8 cellular contexts compared by ENCODE assay signal in genomic region chr14:64510127-64510808, GRCh38. TPM values are rescaled to one million over a fixed set of nuclear protein-coding genes. Genes with fewer than 3 reads are reported as not detected.
A peak's percentile ranks its signal among the peaks of the same experiment; 100 is the strongest.
DNase-seq lines count a peak whose midpoint lies in the region; ATAC-seq and TF ChIP-seq lines count a peak whose summit lies in the region.

No MANE protein-coding gene starts in this region.

- no peak for TF ChIP-seq CTCF in stomach (IDR thresholded peaks at IDR 0.05)

- H3K4me1 Mint-ChIP-seq in activated CD8-positive, alpha-beta memory T cell treated with anti-CD3 and anti-CD28 coated beads, Interleukin-2, amount 10 ng/mL, durations not matched to agents 7 days and 5 days: peaks cover 65% of the 10 kb centered on the region

- CTCF ChIA-PET in activated CD8-positive, alpha-beta memory T cell treated with anti-CD3 and anti-CD28 coated beads, Interleukin-2, amount 10 ng/mL, durations not matched to agents 7 days and 5 days (lab: Charles Lee): interaction anchor here (0.5 to 5.5 kb wide), 29 partner anchors 8 to 209 kb away, joined by 3 to 70 read pairs (median 4); partner anchors contain the start of gene AKAP5

- no peaks in the 10 kb centered on the region for H3K9me3 ChIP-seq in stomach

- ATAC-seq in activated CD8-positive, alpha-beta memory T cell treated with anti-CD3 and anti-CD28 coated beads, Interleukin-2, amount 10 ng/mL, durations not matched to agents 7 days and 5 days: peak; percentile 9
- ATAC-seq in SK-N-SH treated with all-trans-retinoic acid at 6 μM for 48 hours (peak; percentile 19), HG03135 (IDR thresholded peaks at IDR 0.05; ENCODE audit: unreplicated experiment) (no peak)

- peak overlapping the region; percentile 98 for H3K27ac Mint-ChIP-seq in activated CD8-positive, alpha-beta memory T cell treated with anti-CD3 and anti-CD28 coated beads, Interleukin-2, amount 10 ng/mL, durations not matched to agents 7 days and 5 days

- DNase-seq in activated CD8-positive, alpha-beta memory T cell treated with anti-CD3 and anti-CD28 coated beads, Interleukin-2, amount 10 ng/mL, durations not matched to agents 7 days and 5 days: no peak
- no peak for DNase-seq in activated CD8-positive, alpha-beta memory T cell treated with anti-CD3 and anti-CD28 coated beads, Interleukin-2, amount 50 U/mL, for 4 hours
- no peak for DNase-seq in epithelial cell of prostate (ENCODE audit: low read depth, low spot score)
- DNase-seq in stomach: no peak
- DNase-seq in NOMO-1 treated with DMSO at 0.1 percent for 48 hours (lab: John Stamatoyannopoulos, UW; ENCODE audit: unreplicated experiment): no peak
- DNase-seq in NCI-H1048 (lab: John Stamatoyannopoulos, UW): no peak

- H3K4me3 ChIP-seq in stomach: no peak overlapping the region

- peaks cover 43 to 98% (median 71%) of the 10 kb centered on the region in 4 donors for H3K4me1 ChIP-seq in stomach

- WGBS in stomach, 5 donors: 56 to 65% (median 59%) methylated on average over 2 of the region's 2 CpGs

- H3K27me3 ChIP-seq in stomach: no peaks in the 10 kb centered on the region

- no peak for TF ChIP-seq POLR2A in stomach (IDR thresholded peaks at IDR 0.05)

- H3K27ac ChIP-seq in epithelial cell of prostate: peak overlapping the region; percentile 37
- peak overlapping the region in 4 of 5 donors; percentile 23 to 63 (median 35) for H3K27ac ChIP-seq in stomach

- TF ChIP-seq EP300 in stomach (IDR thresholded peaks at IDR 0.05): no peak

- peak overlapping the region; percentile 91 for H3K4me3 Mint-ChIP-seq in activated CD8-positive, alpha-beta memory T cell treated with anti-CD3 and anti-CD28 coated beads, Interleukin-2, amount 10 ng/mL, durations not matched to agents 7 days and 5 days

- intact Hi-C loops in stomach (cut with DNase I; ENCODE audit: low total_unique reads): no loop called here

- H3K36me3 Mint-ChIP-seq in activated CD8-positive, alpha-beta memory T cell treated with anti-CD3 and anti-CD28 coated beads, Interleukin-2, amount 10 ng/mL, durations not matched to agents 7 days and 5 days: peaks cover 41% of the 10 kb centered on the region

- H3K9me3 Mint-ChIP-seq in activated CD8-positive, alpha-beta memory T cell treated with anti-CD3 and anti-CD28 coated beads, Interleukin-2, amount 10 ng/mL, durations not matched to agents 7 days and 5 days (ENCODE audit: low read depth): no peaks in the 10 kb centered on the region

- no peaks in the 10 kb centered on the region for H3K27me3 Mint-ChIP-seq in activated CD8-positive, alpha-beta memory T cell treated with anti-CD3 and anti-CD28 coated beads, Interleukin-2, amount 10 ng/mL, durations not matched to agents 7 days and 5 days

- H3K36me3 ChIP-seq in stomach: no peaks in the 10 kb centered on the region

TF ChIP-seq in SK-N-SH treated with all-trans-retinoic acid at 6 μM for 48 hours, 23 proteins besides CTCF, POLR2A, EP300 and RAD21:
- no peak for TF ChIP-seq OSR1 (CRISPR knock-in tag; IDR thresholded peaks at IDR 0.05)
- no peak for TF ChIP-seq TCF4 (CRISPR knock-in tag; IDR thresholded peaks at IDR 0.05; ENCODE audit: borderline replicate concordance)
- no peak for TF ChIP-seq CSRNP3 (CRISPR knock-in tag; IDR thresholded peaks at IDR 0.05)
- no peak for TF ChIP-seq RARB (CRISPR knock-in tag; IDR thresholded peaks at IDR 0.05)
- TF ChIP-seq GLIS3 (CRISPR knock-in tag; IDR thresholded peaks at IDR 0.05): no peak
- TF ChIP-seq TSHZ2 (CRISPR knock-in tag; IDR thresholded peaks at IDR 0.05): no peak
- TF ChIP-seq ZNF8 (CRISPR knock-in tag; IDR thresholded peaks at IDR 0.05): no peak
- no peak for TF ChIP-seq ZNF565 (CRISPR knock-in tag; conservative IDR thresholded peaks at IDR 0.05; ENCODE audit: low read depth)
- TF ChIP-seq ZFP3 (CRISPR knock-in tag; IDR thresholded peaks at IDR 0.05): no peak

RNA-seq across cellular contexts. Expression of gene ZBTB1, which starts 5.7 kb away (rescaled TPM):
- 10 to 100 TPM; 73.3 to 84.2 TPM for total RNA-seq in activated CD8-positive, alpha-beta memory T cell treated with anti-CD3 and anti-CD28 coated beads, Interleukin-2, amount 10 ng/mL, durations not matched to agents 7 days and 5 days
- total RNA-seq in stomach: 100 to 1,000 TPM in 1 of 5 donors, 10 to 100 TPM in 4; 32.6 to 137 (median 44.9) TPM
- polyA plus RNA-seq in stomach: 10 to 100 TPM in 2 of 3 donors, 1 to 10 TPM in 1; 9.8 to 14.5 (median 11.5) TPM

RNA-seq across cellular contexts. Expression of gene ZBTB25, which starts 6.6 kb away (rescaled TPM):
- 10 to 100 TPM; 31.4 to 42.8 TPM for total RNA-seq in activated CD8-positive, alpha-beta memory T cell treated with anti-CD3 and anti-CD28 coated beads, Interleukin-2, amount 10 ng/mL, durations not matched to agents 7 days and 5 days
- 10 to 100 TPM in 1 of 5 donors, 1 to 10 TPM in 4; 2.3 to 10.1 (median 5.4) TPM for total RNA-seq in stomach
- 1 to 10 TPM; 2.4 to 2.9 (median 2.6) TPM for polyA plus RNA-seq in stomach

RNA-seq across cellular contexts. Expression of gene HSPA2, which starts 30.3 kb away (rescaled TPM):
- 1 to 10 TPM; 7.2 to 7.3 TPM for total RNA-seq in activated CD8-positive, alpha-beta memory T cell treated with anti-CD3 and anti-CD28 coated beads, Interleukin-2, amount 10 ng/mL, durations not matched to agents 7 days and 5 days
- 10 to 100 TPM in 4 of 5 donors, under 1 TPM in 1; under 0.01 to 29.3 (median 16.9) TPM for total RNA-seq in stomach
- 10 to 100 TPM in 1 of 3 donors, 1 to 10 TPM in 2; 3.5 to 27.5 (median 5.6) TPM for polyA plus RNA-seq in stomach

RNA-seq across cellular contexts. Expression of gene PPP1R36, which starts 39.5 kb away (rescaled TPM):
- total RNA-seq in activated CD8-positive, alpha-beta memory T cell treated with anti-CD3 and anti-CD28 coated beads, Interleukin-2, amount 10 ng/mL, durations not matched to agents 7 days and 5 days: not detected
- 1 to 10 TPM in 2 of 5 donors, not detected in 3; 4.1 to 6.2 TPM for total RNA-seq in stomach
- polyA plus RNA-seq in stomach: 10 to 100 TPM in 1 of 3 donors, 1 to 10 TPM in 2; 3.2 to 13.1 (median 6.8) TPM

RNA-seq across cellular contexts. Expression of gene AKAP5, which starts 45.0 kb away (rescaled TPM):
- total RNA-seq in activated CD8-positive, alpha-beta memory T cell treated with anti-CD3 and anti-CD28 coated beads, Interleukin-2, amount 10 ng/mL, durations not matched to agents 7 days and 5 days: 10 to 100 TPM in 1 of 2 experiments, 1 to 10 TPM in 1; 8.8 to 23.2 TPM
- total RNA-seq in stomach: 1 to 10 TPM in 2 of 5 donors, under 1 TPM in 1, not detected in 2; 0.72 to 3.2 (median 1.3) TPM
- polyA plus RNA-seq in stomach: under 1 TPM in 2 of 3 donors, not detected in 1; 0.15 to 0.25 TPM
